7 cellular contexts compared by ENCODE assay signal in genomic region chr10:82986216-82986615, GRCh38.
"Had no signal": no experiment of that assay in that cellular context is flagged by ENCODE, and none has a peak within 500 bp of the region (broad histone marks: within the 10 kb centered on the region; RNA-seq: fewer than 3 reads in every experiment).

No MANE protein-coding gene starts in this region.

- DNase-seq: GDM1, GF-D8 had no signal

- FAIRE-seq: G401.6, GM12891, GM12892, GM18507, GM19239 had no signal
